In genomic region chr6:14144678-14145113, GRCh38 we compare ENCODE assay signal across 8 cellular contexts. TPM values are rescaled to one million over a fixed set of nuclear protein-coding genes. Genes with fewer than 3 reads are reported as not detected.
DNase-seq lines count a peak whose midpoint lies in the region; ATAC-seq, FAIRE-seq and TF ChIP-seq lines count a peak whose summit lies in the region.

No MANE protein-coding gene starts in this region.

- no peak overlapping the region for H3K27ac Mint-ChIP-seq in WTC11

- peak; percentile 29 for FAIRE-seq in keratinocyte (lab: Jason Lieb, UNC)

- DNase-seq in GM13976 (ENCODE audit: low spot score) = peak; percentile 87
- peak; percentile 14 for DNase-seq in NCI-H2171 treated with DMSO at 0.1 percent for 48 hours (lab: John Stamatoyannopoulos, UW)
- DNase-seq in WTC11 (ENCODE audit: low spot score) = peak; percentile 92
- peak; percentile 30 for DNase-seq in mammary epithelial cell
- peak; percentile 23 for DNase-seq in keratinocyte (ENCODE audit: low read depth, low spot score)
- DNase-seq in stimulated activated CD4-positive, alpha-beta T cell treated with anti-CD3 and anti-CD28 coated beads, Interleukin-4, amount 100 ng/mL, for 1 hour = peak; percentile 75

- H3K36me3 ChIP-seq in mammary epithelial cell (ENCODE audit: insufficient read depth, low read length) = no peaks in the 10 kb centered on the region
- no peaks in the 10 kb centered on the region for H3K36me3 ChIP-seq in keratinocyte (ENCODE audit: control insufficient read depth in 2 of 2, extremely low read depth in 1 of 2, insufficient read depth in 2 of 2, low read length in 2 of 2)

- H3K27me3 ChIP-seq in mammary epithelial cell (ENCODE audit: insufficient read depth, low read length) = no peaks in the 10 kb centered on the region
- peaks cover under 1% of the 10 kb centered on the region for H3K27me3 ChIP-seq in keratinocyte (ENCODE audit: control insufficient read depth, extremely low read depth, insufficient read depth, low read length)

- POLR2A ChIA-PET in WTC11 (lab: Charles Lee) = interaction anchor here (0.6 kb wide), 1 partner anchor 230 kb away, joined by 4 read pairs; no protein-coding TSS in a partner anchor

- no peaks in the 10 kb centered on the region for H3K9me3 Mint-ChIP-seq in WTC11

- H2AFZ ChIP-seq in mammary epithelial cell (ENCODE audit: low read depth, low read length) (no peak overlapping the region), keratinocyte (ENCODE audit: control insufficient read depth, low read length) (no peak overlapping the region)

- peaks cover 40% of the 10 kb centered on the region for H3K4me1 Mint-ChIP-seq in WTC11

- H3K9me1 ChIP-seq in keratinocyte (ENCODE audit: control insufficient read depth, extremely low read depth, insufficient read depth, low read length) = no peaks in the 10 kb centered on the region

- H3K4me3 ChIP-seq in mammary epithelial cell (replicated peaks in 1 of 3; ENCODE audit: insufficient read depth in 1 of 3, low read depth in 2 of 3, low read length in 3 of 3) (no peak overlapping the region), keratinocyte (ENCODE audit: control insufficient read depth in 2 of 3, extremely low read depth in 1 of 3, insufficient read depth in 2 of 3, low read depth in 1 of 3, low read length in 3 of 3) (no peak overlapping the region)

- no peak overlapping the region for H3K4me2 ChIP-seq in mammary epithelial cell (ENCODE audit: insufficient read depth, low read depth, low read length)
- no peak overlapping the region for H3K4me2 ChIP-seq in keratinocyte (ENCODE audit: control insufficient read depth, extremely low read depth, insufficient read depth, low read depth, low read length)

- H3K79me2 ChIP-seq in mammary epithelial cell (ENCODE audit: insufficient read depth, low read length) = no peaks in the 10 kb centered on the region
- no peaks in the 10 kb centered on the region for H3K79me2 ChIP-seq in keratinocyte (ENCODE audit: control insufficient read depth, insufficient read depth, low read length)

- intact Hi-C loops in mammary epithelial cell (cut with micrococcal nuclease) = loop anchor here (1.0 kb wide), 3 partner anchors 77 to 349 kb away; no protein-coding TSS in a partner anchor

- WGBS in mammary epithelial cell (ENCODE audit: low coverage, missing lambda C conversion rate) = 38% methylated on average over 8 of the region's 8 CpGs

- dilution Hi-C loops in mammary epithelial cell (cut with HindIII; ENCODE audit: low sequenced_read_pairs) = no loop called here
- dilution Hi-C loops in keratinocyte (cut with MboI; ENCODE audit: extremely low pct_ligation_motif_present, low sequenced_read_pairs) = no loop called here

- H3K4me1 ChIP-seq in mammary epithelial cell (ENCODE audit: insufficient read depth, low read length) (no peaks in the 10 kb centered on the region), keratinocyte (ENCODE audit: control insufficient read depth, extremely low read depth, insufficient read depth, low read length) (no peaks in the 10 kb centered on the region)

- no peaks in the 10 kb centered on the region; the same call in 1 of the 2 replicates for H3K36me3 Mint-ChIP-seq in WTC11

- CTCF ChIA-PET in WTC11 (lab: Charles Lee) (interaction anchor here (0.5 to 5.7 kb wide), 8 partner anchors 16 to 1235 kb away, joined by 3 to 42 read pairs (median 4); no protein-coding TSS in a partner anchor), mammary epithelial cell (lab: Charles Lee; ENCODE audit: low non-redundant PET) (no interaction called here)

- BruUV-seq in mammary epithelial cell (replicated peaks; lab: Mats Ljungman, UMichigan) = no TSS peak

- H3K27ac ChIP-seq in mammary epithelial cell (ENCODE audit: insufficient read depth, low read depth, low read length) (no peak overlapping the region), keratinocyte (ENCODE audit: control insufficient read depth, insufficient read depth, low read length) (no peak overlapping the region)

- no peak overlapping the region for H3K4me3 Mint-ChIP-seq in WTC11

- H3K27me3 Mint-ChIP-seq in WTC11 (ENCODE audit: low read depth) = peaks cover 5% of the 10 kb centered on the region; the same call in 1 of the 2 replicates

- no peaks in the 10 kb centered on the region for H3K9me3 ChIP-seq in mammary epithelial cell (replicated peaks; ENCODE audit: insufficient read depth, low read length)
- H3K9me3 ChIP-seq in keratinocyte (ENCODE audit: control insufficient read depth, low read depth, low read length) = no peaks in the 10 kb centered on the region

- H4K20me1 ChIP-seq in mammary epithelial cell (ENCODE audit: insufficient read depth, low read length) = no peaks in the 10 kb centered on the region
- H4K20me1 ChIP-seq in keratinocyte (ENCODE audit: control insufficient read depth, extremely low read depth, insufficient read depth, low read length) = no peaks in the 10 kb centered on the region

- ATAC-seq in HG02943 (IDR thresholded peaks at IDR 0.05; ENCODE audit: low read depth, unreplicated experiment) = peak; percentile 84
- peak; percentile 91 for ATAC-seq in WTC11
- ATAC-seq in HG03025 (IDR thresholded peaks at IDR 0.05; ENCODE audit: low FRiP score, unreplicated experiment) = no peak

- TF ChIP-seq CTCF in GM13976 (IDR thresholded peaks at IDR 0.05; ENCODE audit: borderline replicate concordance, control extremely low read depth, extremely low read depth, insufficient read depth, missing control alignments) (peak; percentile 92), WTC11 (IDR thresholded peaks at IDR 0.05) (peak; percentile 94), mammary epithelial cell (conservative IDR thresholded peaks at IDR 0.05 in 1 of 2, IDR thresholded peaks at IDR 0.05 in 1 of 2; ENCODE audit: extremely low read depth in 1 of 2, insufficient read depth in 1 of 2, low read depth in 1 of 2, low read length in 2 of 2) (peak; percentile 92 to 99), keratinocyte (optimal IDR thresholded peaks at IDR 0.05 in 1 of 3, IDR thresholded peaks at IDR 0.05 in 1 of 3, conservative IDR thresholded peaks at IDR 0.05 in 1 of 3; ENCODE audit: extremely low read depth in 1 of 3, insufficient read depth in 2 of 3, low read length in 3 of 3) (peak; percentile 89 to 98 (median 94))

- H3K9ac ChIP-seq in mammary epithelial cell (ENCODE audit: insufficient read depth, low read length) (no peak overlapping the region), keratinocyte (ENCODE audit: control insufficient read depth, extremely low read depth, insufficient read depth, low read length) (no peak overlapping the region)

- in situ Hi-C loops in GM13976 (cut with MboI; ENCODE audit: low sequenced_read_pairs, unreplicated experiment) = loop anchor here (10.0 kb wide), 1 partner anchor 240 kb away; no protein-coding TSS in a partner anchor
- in situ Hi-C loops in mammary epithelial cell (cut with MboI; ENCODE audit: low sequenced_read_pairs in 2 of 2) = loop anchor here (5.0 to 10.0 kb wide), 2 partner anchors 230 to 237 kb away; no protein-coding TSS in a partner anchor

TF ChIP-seq in WTC11, 78 proteins besides CTCF, POLR2A, EP300 and RAD21 (continues in another document):
- no peak for TF ChIP-seq CBFB (CRISPR knock-in tag; IDR thresholded peaks at IDR 0.05; ENCODE audit: low read depth)
- no peak for TF ChIP-seq TEAD4 (CRISPR knock-in tag; IDR thresholded peaks at IDR 0.05)
- TF ChIP-seq SMAD4 (CRISPR knock-in tag; IDR thresholded peaks at IDR 0.05) = no peak
- no peak for TF ChIP-seq PREB (CRISPR knock-in tag; IDR thresholded peaks at IDR 0.05; ENCODE audit: borderline replicate concordance)
- TF ChIP-seq MYBL2 (CRISPR knock-in tag; IDR thresholded peaks at IDR 0.05) = no peak
- TF ChIP-seq ERG (CRISPR knock-in tag; IDR thresholded peaks at IDR 0.05) = no peak
- TF ChIP-seq ZBTB21 (CRISPR knock-in tag; IDR thresholded peaks at IDR 0.05; ENCODE audit: borderline replicate concordance) = no peak
- TF ChIP-seq RORB (CRISPR knock-in tag; IDR thresholded peaks at IDR 0.05) = no peak
- no peak for TF ChIP-seq ZNF263 (CRISPR knock-in tag; IDR thresholded peaks at IDR 0.05; ENCODE audit: low read depth)
- TF ChIP-seq SOX15 (CRISPR knock-in tag; IDR thresholded peaks at IDR 0.05) = no peak
- no peak for TF ChIP-seq CDX4 (CRISPR knock-in tag; IDR thresholded peaks at IDR 0.05; ENCODE audit: borderline replicate concordance)

RNA-seq across cellular contexts. Expression of gene CD83, which starts 27.1 kb away (rescaled TPM):
- 5.5 to 7.5 TPM (median 7.4 TPM) in 3 replicates for total RNA-seq in WTC11 (2021)
- total RNA-seq in mammary epithelial cell = 1 to 10 TPM in 1 of 2 donors, under 1 TPM in 1; 0.83 to 4.4 TPM
- polyA plus RNA-seq in mammary epithelial cell = 1.9 TPM
- 1.8 TPM for polyA minus RNA-seq in mammary epithelial cell
- 2.2 to 3.8 TPM (median 3.4 TPM) in 3 replicates for polyA plus RNA-seq in keratinocyte
- 0.52 TPM for polyA plus RNA-seq in keratinocyte (2011; ENCODE audit: low read depth)
- polyA plus RNA-seq in keratinocyte (2011; cell fraction: cytosol; rRNA removed) = 1.9 and 2.5 TPM in 2 replicates
- polyA plus RNA-seq in keratinocyte (2011; cell fraction: nucleus; rRNA removed) = 2.3 TPM in 2 replicates
- 1.5 and 3.8 TPM in 2 replicates for polyA plus RNA-seq in keratinocyte (2012; ENCODE audit: low replicate concordance)
- 1.4 to 2.0 TPM (median 1.5 TPM) in 3 replicates for polyA minus RNA-seq in keratinocyte
- polyA minus RNA-seq in keratinocyte (2011; cell fraction: cytosol; rRNA and poly(A)+ RNA removed) = 0.77 TPM
- 0.74 and 0.93 TPM in 2 replicates for polyA minus RNA-seq in keratinocyte (2011; cell fraction: nucleus; rRNA and poly(A)+ RNA removed)

Comparison
In these comparisons a context has a peak if more than half of its experiments do, and no peak if none do; other contexts are left out.
1. DNase-seq: peak in every context shown above with its lines; median percentile 92 in WTC11; 87 in GM13976; 75 in stimulated activated CD4-positive, alpha-beta T cell treated with anti-CD3 and anti-CD28 coated beads, Interleukin-4, amount 100 ng/mL, for 1 hour; 30 in mammary epithelial cell; 23 in keratinocyte; 14 in NCI-H2171 treated with DMSO at 0.1 percent for 48 hours.